ENCODE assay signal across 1 cellular context in the genomic region with DNA sequence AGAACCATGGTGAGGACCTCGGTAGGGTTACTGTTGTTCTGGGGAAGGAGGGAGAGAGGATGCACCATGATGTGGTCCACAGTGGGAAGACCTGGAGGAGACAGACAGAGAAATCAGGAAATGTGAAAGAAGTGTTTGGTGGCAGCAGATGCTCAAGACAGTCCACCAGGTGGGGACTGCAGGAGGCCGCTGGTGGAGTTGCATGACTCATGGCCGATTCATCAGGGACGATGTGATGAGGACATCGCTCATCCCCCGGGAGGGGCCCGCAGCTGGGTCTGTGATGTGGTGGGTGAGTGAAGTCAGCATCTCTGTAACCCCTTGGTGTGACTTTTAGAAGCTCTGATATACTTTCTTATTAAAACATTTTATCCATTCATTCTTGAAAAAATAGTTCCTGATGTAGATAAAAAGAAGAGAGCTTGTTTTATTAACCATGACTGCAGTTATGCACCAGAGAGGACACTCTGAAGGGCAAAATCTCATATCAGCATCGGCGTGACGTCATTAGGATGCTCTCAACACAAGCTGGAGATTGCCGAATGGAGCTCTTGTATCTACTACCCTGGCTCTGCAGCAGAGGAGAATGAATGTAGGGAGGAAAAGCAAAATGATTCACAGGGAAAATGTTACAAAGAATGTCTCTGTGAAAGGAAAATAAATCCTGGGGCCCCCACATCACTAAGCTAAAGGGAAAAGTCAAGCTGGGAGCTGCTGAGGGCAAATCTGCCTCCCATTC.
TF ChIP-seq lines count a peak whose summit lies in the region.

No MANE protein-coding gene starts in this region.

TF ChIP-seq in IMR-90, 13 proteins besides CTCF, POLR2A, EP300 and RAD21 (continued from another document):
- TF ChIP-seq, protein P1, sequence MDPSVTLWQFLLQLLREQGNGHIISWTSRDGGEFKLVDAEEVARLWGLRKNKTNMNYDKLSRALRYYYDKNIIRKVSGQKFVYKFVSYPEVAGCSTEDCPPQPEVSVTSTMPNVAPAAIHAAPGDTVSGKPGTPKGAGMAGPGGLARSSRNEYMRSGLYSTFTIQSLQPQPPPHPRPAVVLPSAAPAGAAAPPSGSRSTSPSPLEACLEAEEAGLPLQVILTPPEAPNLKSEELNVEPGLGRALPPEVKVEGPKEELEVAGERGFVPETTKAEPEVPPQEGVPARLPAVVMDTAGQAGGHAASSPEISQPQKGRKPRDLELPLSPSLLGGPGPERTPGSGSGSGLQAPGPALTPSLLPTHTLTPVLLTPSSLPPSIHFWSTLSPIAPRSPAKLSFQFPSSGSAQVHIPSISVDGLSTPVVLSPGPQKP (IDR thresholded peaks at IDR 0.05; ENCODE audit: borderline replicate concordance, low read depth, low read length): no peak
- TF ChIP-seq MAZ (IDR thresholded peaks at IDR 0.05; ENCODE audit: borderline replicate concordance, low read depth, low read length) (peak; percentile 84), RFX5 (IDR thresholded peaks at IDR 0.05; ENCODE audit: low read depth, low read length) (no peak), CEBPB (IDR thresholded peaks at IDR 0.05; ENCODE audit: low read depth, low read length) (peak; percentile 81), SMC3 (IDR thresholded peaks at IDR 0.05; ENCODE audit: low read depth, low read length) (peak; percentile 84), MXI1 (IDR thresholded peaks at IDR 0.05; ENCODE audit: borderline replicate concordance, low read depth, low read length) (no peak), RCOR1 (IDR thresholded peaks at IDR 0.05; ENCODE audit: insufficient replicate concordance, low read length) (peak; percentile 74)
TF ChIP-seq in IMR-90: peak in this region for 7.
